1 cellular context compared by ENCODE assay signal in genomic region chr1:173112129-173112528, GRCh38.
TF ChIP-seq lines count a peak whose summit lies in the region.

No MANE protein-coding gene starts in this region.

TF ChIP-seq in GM23338, 12 proteins besides CTCF, POLR2A, EP300 and RAD21 (continued from another document):
- TF ChIP-seq ZNF462 (CRISPR knock-in tag; IDR thresholded peaks at IDR 0.05) (no peak), EZH2phosphoT487 (IDR thresholded peaks at IDR 0.05; ENCODE audit: unreplicated experiment) (no peak), EZH2 (IDR thresholded peaks at IDR 0.05; ENCODE audit: low read depth, unreplicated experiment) (no peak)
